ENCODE assay signal across 2 cellular contexts in genomic region chr13:99955107-99955746, GRCh38.
TF ChIP-seq lines count a peak whose summit lies in the region.

No MANE protein-coding gene starts in this region.

TF ChIP-seq in GM23338, 12 proteins besides CTCF, POLR2A, EP300 and RAD21:
- TF ChIP-seq CREB1 (CRISPR knock-in tag; IDR thresholded peaks at IDR 0.05; ENCODE audit: low read depth) = no peak
- TF ChIP-seq, protein P1, sequence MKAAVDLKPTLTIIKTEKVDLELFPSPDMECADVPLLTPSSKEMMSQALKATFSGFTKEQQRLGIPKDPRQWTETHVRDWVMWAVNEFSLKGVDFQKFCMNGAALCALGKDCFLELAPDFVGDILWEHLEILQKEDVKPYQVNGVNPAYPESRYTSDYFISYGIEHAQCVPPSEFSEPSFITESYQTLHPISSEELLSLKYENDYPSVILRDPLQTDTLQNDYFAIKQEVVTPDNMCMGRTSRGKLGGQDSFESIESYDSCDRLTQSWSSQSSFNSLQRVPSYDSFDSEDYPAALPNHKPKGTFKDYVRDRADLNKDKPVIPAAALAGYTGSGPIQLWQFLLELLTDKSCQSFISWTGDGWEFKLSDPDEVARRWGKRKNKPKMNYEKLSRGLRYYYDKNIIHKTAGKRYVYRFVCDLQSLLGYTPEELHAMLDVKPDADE (IDR thresholded peaks at IDR 0.05) = no peak
- no peak for TF ChIP-seq NANOG (IDR thresholded peaks at IDR 0.05; ENCODE audit: borderline replicate concordance)
- no peak for TF ChIP-seq JUNB (IDR thresholded peaks at IDR 0.05; ENCODE audit: unreplicated experiment)
- TF ChIP-seq ZNF114 (CRISPR knock-in tag; IDR thresholded peaks at IDR 0.05) = no peak
- TF ChIP-seq, protein P2, sequence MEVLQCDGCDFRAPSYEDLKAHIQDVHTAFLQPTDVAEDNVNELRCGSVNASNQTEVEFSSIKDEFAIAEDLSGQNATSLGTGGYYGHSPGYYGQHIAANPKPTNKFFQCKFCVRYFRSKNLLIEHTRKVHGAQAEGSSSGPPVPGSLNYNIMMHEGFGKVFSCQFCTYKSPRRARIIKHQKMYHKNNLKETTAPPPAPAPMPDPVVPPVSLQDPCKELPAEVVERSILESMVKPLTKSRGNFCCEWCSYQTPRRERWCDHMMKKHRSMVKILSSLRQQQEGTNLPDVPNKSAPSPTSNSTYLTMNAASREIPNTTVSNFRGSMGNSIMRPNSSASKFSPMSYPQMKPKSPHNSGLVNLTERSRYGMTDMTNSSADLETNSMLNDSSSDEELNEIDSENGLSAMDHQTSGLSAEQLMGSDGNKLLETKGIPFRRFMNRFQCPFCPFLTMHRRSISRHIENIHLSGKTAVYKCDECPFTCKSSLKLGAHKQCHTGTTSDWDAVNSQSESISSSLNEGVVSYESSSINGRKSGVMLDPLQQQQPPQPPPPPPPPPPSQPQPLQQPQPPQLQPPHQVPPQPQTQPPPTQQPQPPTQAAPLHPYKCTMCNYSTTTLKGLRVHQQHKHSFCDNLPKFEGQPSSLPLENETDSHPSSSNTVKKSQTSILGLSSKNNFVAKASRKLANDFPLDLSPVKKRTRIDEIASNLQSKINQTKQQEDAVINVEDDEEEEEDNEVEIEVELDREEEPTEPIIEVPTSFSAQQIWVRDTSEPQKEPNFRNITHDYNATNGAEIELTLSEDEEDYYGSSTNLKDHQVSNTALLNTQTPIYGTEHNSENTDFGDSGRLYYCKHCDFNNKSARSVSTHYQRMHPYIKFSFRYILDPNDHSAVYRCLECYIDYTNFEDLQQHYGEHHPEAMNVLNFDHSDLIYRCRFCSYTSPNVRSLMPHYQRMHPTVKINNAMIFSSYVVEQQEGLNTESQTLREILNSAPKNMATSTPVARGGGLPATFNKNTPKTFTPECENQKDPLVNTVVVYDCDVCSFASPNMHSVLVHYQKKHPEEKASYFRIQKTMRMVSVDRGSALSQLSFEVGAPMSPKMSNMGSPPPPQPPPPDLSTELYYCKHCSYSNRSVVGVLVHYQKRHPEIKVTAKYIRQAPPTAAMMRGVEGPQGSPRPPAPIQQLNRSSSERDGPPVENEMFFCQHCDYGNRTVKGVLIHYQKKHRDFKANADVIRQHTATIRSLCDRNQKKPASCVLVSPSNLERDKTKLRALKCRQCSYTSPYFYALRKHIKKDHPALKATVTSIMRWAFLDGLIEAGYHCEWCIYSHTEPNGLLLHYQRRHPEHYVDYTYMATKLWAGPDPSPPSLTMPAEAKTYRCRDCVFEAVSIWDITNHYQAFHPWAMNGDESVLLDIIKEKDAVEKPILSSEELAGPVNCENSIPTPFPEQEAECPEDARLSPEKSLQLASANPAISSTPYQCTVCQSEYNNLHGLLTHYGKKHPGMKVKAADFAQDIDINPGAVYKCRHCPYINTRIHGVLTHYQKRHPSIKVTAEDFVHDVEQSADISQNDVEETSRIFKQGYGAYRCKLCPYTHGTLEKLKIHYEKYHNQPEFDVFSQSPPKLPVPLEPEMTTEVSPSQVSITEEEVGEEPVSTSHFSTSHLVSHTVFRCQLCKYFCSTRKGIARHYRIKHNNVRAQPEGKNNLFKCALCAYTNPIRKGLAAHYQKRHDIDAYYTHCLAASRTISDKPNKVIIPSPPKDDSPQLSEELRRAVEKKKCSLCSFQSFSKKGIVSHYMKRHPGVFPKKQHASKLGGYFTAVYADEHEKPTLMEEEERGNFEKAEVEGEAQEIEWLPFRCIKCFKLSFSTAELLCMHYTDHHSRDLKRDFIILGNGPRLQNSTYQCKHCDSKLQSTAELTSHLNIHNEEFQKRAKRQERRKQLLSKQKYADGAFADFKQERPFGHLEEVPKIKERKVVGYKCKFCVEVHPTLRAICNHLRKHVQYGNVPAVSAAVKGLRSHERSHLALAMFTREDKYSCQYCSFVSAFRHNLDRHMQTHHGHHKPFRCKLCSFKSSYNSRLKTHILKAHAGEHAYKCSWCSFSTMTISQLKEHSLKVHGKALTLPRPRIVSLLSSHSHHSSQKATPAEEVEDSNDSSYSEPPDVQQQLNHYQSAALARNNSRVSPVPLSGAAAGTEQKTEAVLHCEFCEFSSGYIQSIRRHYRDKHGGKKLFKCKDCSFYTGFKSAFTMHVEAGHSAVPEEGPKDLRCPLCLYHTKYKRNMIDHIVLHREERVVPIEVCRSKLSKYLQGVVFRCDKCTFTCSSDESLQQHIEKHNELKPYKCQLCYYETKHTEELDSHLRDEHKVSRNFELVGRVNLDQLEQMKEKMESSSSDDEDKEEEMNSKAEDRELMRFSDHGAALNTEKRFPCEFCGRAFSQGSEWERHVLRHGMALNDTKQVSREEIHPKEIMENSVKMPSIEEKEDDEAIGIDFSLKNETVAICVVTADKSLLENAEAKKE (CRISPR knock-in tag; IDR thresholded peaks at IDR 0.05) = no peak
- TF ChIP-seq POLR2AphosphoS5 (IDR thresholded peaks at IDR 0.05; ENCODE audit: low read depth) = no peak
- TF ChIP-seq EZH2 (IDR thresholded peaks at IDR 0.05; ENCODE audit: low read depth, unreplicated experiment) = no peak
- TF ChIP-seq STAT1 (IDR thresholded peaks at IDR 0.05; ENCODE audit: unreplicated experiment) = no peak

TF ChIP-seq in WTC11, 78 proteins besides CTCF, POLR2A, EP300 and RAD21:
- no peak for TF ChIP-seq ZNF416 (CRISPR knock-in tag; IDR thresholded peaks at IDR 0.05)
- no peak for TF ChIP-seq TCF7 (CRISPR knock-in tag; IDR thresholded peaks at IDR 0.05; ENCODE audit: low read depth)
